In the genomic region with DNA sequence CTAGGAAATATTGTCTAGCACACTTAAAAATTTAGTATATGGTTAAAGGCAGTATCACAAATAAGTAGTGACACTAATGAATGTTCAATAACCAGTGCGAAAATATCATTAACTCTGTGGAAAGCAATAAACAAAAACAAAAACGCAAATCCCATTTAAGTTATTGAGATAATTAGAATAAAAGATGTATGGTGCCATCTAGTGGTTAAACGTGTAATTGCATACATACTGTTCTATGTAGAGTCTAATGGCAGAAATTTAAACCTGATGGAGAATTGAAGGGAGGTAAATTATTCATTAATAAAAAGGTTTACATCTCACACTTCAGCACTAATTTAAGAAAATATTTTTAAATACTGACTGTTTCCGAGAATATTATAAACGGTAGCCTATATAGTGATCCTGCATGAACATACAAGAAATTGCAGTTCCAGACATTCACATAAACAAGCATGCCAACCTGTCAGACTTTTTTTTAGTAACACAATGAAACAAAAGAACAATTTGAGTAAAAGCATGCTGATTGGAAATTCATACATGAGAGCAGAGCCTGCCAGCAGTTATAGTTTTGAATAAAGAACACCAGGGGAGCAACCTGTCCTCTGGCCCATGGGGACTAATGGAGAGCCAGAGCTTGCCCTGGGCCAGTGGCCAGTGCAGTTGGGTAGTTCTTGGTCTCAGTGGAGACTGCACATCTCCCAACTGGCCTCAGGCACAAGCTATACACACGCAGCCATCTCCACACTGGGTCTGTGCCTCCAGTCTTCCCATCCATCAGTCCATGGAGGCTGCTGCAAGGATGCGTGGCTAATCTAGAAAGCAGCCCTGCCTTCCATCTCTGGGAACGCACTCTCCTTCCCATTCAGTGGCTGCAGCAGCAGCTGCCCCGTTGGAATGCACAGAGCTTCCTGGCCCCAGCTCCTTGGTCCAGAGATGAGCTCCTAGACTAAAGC, we compare ENCODE assay signal across 9 cellular contexts. TPM values are rescaled to one million over a fixed set of nuclear protein-coding genes. Genes with fewer than 3 reads are reported as not detected.
DNase-seq lines count a peak whose midpoint lies in the region; ATAC-seq and TF ChIP-seq lines count a peak whose summit lies in the region.
"Had no signal": no experiment of that assay in that cellular context is flagged by ENCODE, and none has a peak within 500 bp of the region (broad histone marks: within the 10 kb centered on the region; RNA-seq: fewer than 3 reads in every experiment).

No MANE protein-coding gene starts in this region.

- no peak overlapping the region for H3K9ac ChIP-seq in MM.1S (ENCODE audit: low read length)
- no peak overlapping the region for H3K9ac ChIP-seq in neural cell (ENCODE audit: low read length)

- H3F3A ChIP-seq in MM.1S (ENCODE audit: insufficient read depth, low read length): no peaks in the 10 kb centered on the region
- no peaks in the 10 kb centered on the region for H3F3A ChIP-seq in neural cell (ENCODE audit: insufficient read depth, low read length, poor library complexity, severe bottlenecking)

- no peaks in the 10 kb centered on the region for H3K9me3 Mint-ChIP-seq in activated CD4-positive, alpha-beta memory T cell treated with anti-CD3 and anti-CD28 coated beads for 36 hours
- H3K9me3 Mint-ChIP-seq: naive thymus-derived CD8-positive, alpha-beta T cell had no signal

- H3K4me3 Mint-ChIP-seq in activated CD4-positive, alpha-beta memory T cell treated with anti-CD3 and anti-CD28 coated beads for 36 hours: no peak overlapping the region
- H3K4me3 Mint-ChIP-seq: naive thymus-derived CD8-positive, alpha-beta T cell had no signal

- TF ChIP-seq EP300 in esophagus muscularis mucosa (IDR thresholded peaks at IDR 0.05) (no peak), neural cell (conservative IDR thresholded peaks at IDR 0.05; ENCODE audit: poor library complexity, severe bottlenecking) (no peak)

- no peaks in the 10 kb centered on the region for H3K36me3 Mint-ChIP-seq in activated CD4-positive, alpha-beta memory T cell treated with anti-CD3 and anti-CD28 coated beads for 36 hours
- H3K36me3 Mint-ChIP-seq: naive thymus-derived CD8-positive, alpha-beta T cell had no signal

- H3K4me2 ChIP-seq in MM.1S (ENCODE audit: low read depth, low read length) (no peak overlapping the region), neural cell (ENCODE audit: low read length) (no peak overlapping the region)

- no peak overlapping the region for H3K4me3 ChIP-seq in MM.1S (ENCODE audit: low read length)
- no peak overlapping the region for H3K4me3 ChIP-seq in esophagus muscularis mucosa
- no peak overlapping the region for H3K4me3 ChIP-seq in neural cell (ENCODE audit: low read length)

- ATAC-seq in GM18870 (IDR thresholded peaks at IDR 0.05; ENCODE audit: unreplicated experiment): peak; percentile 48

- H3K36me3 ChIP-seq in MM.1S (replicated peaks; ENCODE audit: insufficient read depth, low read length) (no peaks in the 10 kb centered on the region), esophagus muscularis mucosa (no peaks in the 10 kb centered on the region), neural cell (ENCODE audit: insufficient read depth, low read length) (no peaks in the 10 kb centered on the region)

- intact Hi-C loops in esophagus muscularis mucosa (cut with DNase I): loop anchor here (5.0 to 10.0 kb wide), 2 partner anchors 117 to 539 kb away; no protein-coding TSS in a partner anchor
- intact Hi-C loops in activated CD4-positive, alpha-beta memory T cell treated with anti-CD3 and anti-CD28 coated beads for 36 hours (cut with micrococcal nuclease): loop anchor here (1.0 to 10.0 kb wide), 6 partner anchors 67 to 699 kb away; no protein-coding TSS in a partner anchor

- H3K27me3 ChIP-seq in MM.1S (replicated peaks; ENCODE audit: insufficient read depth, low read length): no peaks in the 10 kb centered on the region
- no peaks in the 10 kb centered on the region for H3K27me3 ChIP-seq in esophagus muscularis mucosa
- no peaks in the 10 kb centered on the region for H3K27me3 ChIP-seq in neural cell (ENCODE audit: insufficient read depth, low read depth, low read length)

- H3K4me1 ChIP-seq in MM.1S (ENCODE audit: low read length) (peaks cover 12% of the 10 kb centered on the region), esophagus muscularis mucosa (peaks cover 0 to 6% (median 2%) of the 10 kb centered on the region in 4 donors)

- H3K27ac Mint-ChIP-seq in activated CD4-positive, alpha-beta memory T cell treated with anti-CD3 and anti-CD28 coated beads for 36 hours: no peak overlapping the region

- TF ChIP-seq CTCF in MM.1S (IDR thresholded peaks at IDR 0.05; ENCODE audit: low read length) (peak; percentile 75), esophagus muscularis mucosa (IDR thresholded peaks at IDR 0.05) (peak; percentile 68 to 81 (median 75)), neural cell (IDR thresholded peaks at IDR 0.05; ENCODE audit: poor library complexity, severe bottlenecking) (peak; percentile 83)

- POLR2A ChIA-PET in activated CD4-positive, alpha-beta memory T cell treated with anti-CD3 and anti-CD28 coated beads for 36 hours (lab: Charles Lee): no interaction called here

- H3K9me3 ChIP-seq in MM.1S (replicated peaks; ENCODE audit: insufficient read depth, low read length) (no peaks in the 10 kb centered on the region), esophagus muscularis mucosa (no peaks in the 10 kb centered on the region), neural cell (ENCODE audit: low read length) (no peaks in the 10 kb centered on the region)

- WGBS in esophagus muscularis mucosa: 35% methylated on average over 8 of the region's 9 CpGs

- H3K4me1 Mint-ChIP-seq in activated CD4-positive, alpha-beta memory T cell treated with anti-CD3 and anti-CD28 coated beads for 36 hours (ENCODE audit: low read depth): peaks cover 8% of the 10 kb centered on the region

- H4K20me1 ChIP-seq in MM.1S (ENCODE audit: insufficient read depth, low read length) (no peaks in the 10 kb centered on the region), neural cell (ENCODE audit: insufficient read depth) (no peaks in the 10 kb centered on the region)

- H2AFZ ChIP-seq in MM.1S (ENCODE audit: low read length) (no peak overlapping the region), neural cell (ENCODE audit: low read depth, low read length) (no peak overlapping the region)

- DNase-seq in CD1c-positive myeloid dendritic cell (ENCODE audit: extremely low spot score) (peak; percentile 83), MM.1S (peak; percentile 73), SK-N-DZ (ENCODE audit: low spot score) (peak; percentile 53), esophagus muscularis mucosa (ENCODE audit: extremely low spot score) (no peak), activated gamma-delta T cell treated with Interleukin-2 at 50 U/mL for 16 hours (no peak)
- DNase-seq in activated CD4-positive, alpha-beta memory T cell treated with anti-CD3 and anti-CD28 coated beads for 36 hours: no peak

- CTCF ChIA-PET in activated CD4-positive, alpha-beta memory T cell treated with anti-CD3 and anti-CD28 coated beads for 36 hours (lab: Charles Lee): interaction anchor here (0.7 to 3.6 kb wide), 16 partner anchors 18 to 538 kb away, joined by 3 to 43 read pairs (median 5); no protein-coding TSS in a partner anchor

- peak; percentile 81 for TF ChIP-seq RAD21 in neural cell (conservative IDR thresholded peaks at IDR 0.05)

- H3K9me2 ChIP-seq in MM.1S (replicated peaks; ENCODE audit: insufficient read depth, low read length) (no peaks in the 10 kb centered on the region), neural cell (ENCODE audit: insufficient read depth, low read length) (no peaks in the 10 kb centered on the region)

- H3K79me2 ChIP-seq in MM.1S (ENCODE audit: low read length): no peaks in the 10 kb centered on the region
- H3K79me2 ChIP-seq in neural cell (replicated peaks; ENCODE audit: insufficient read depth, low read length): no peaks in the 10 kb centered on the region

- H3K27me3 Mint-ChIP-seq in activated CD4-positive, alpha-beta memory T cell treated with anti-CD3 and anti-CD28 coated beads for 36 hours: no peaks in the 10 kb centered on the region
- H3K27me3 Mint-ChIP-seq: naive thymus-derived CD8-positive, alpha-beta T cell had no signal

- no peak for TF ChIP-seq POLR2A in esophagus muscularis mucosa (IDR thresholded peaks at IDR 0.05; ENCODE audit: low read depth)

- H3K27ac ChIP-seq in MM.1S (ENCODE audit: low read length) (no peak overlapping the region), esophagus muscularis mucosa (replicated peaks in 1 of 4) (no peak overlapping the region), neural cell (ENCODE audit: low read length) (no peak overlapping the region)

TF ChIP-seq in neural cell, 6 proteins besides CTCF, POLR2A, EP300 and RAD21:
- TF ChIP-seq TAF1 (IDR thresholded peaks at IDR 0.05; ENCODE audit: low read depth) (no peak), SMC3 (conservative IDR thresholded peaks at IDR 0.05; ENCODE audit: poor library complexity) (peak; percentile 82)

RNA-seq across cellular contexts. Expression of gene GCG, which starts 28.0 kb away (rescaled TPM):
- polyA plus RNA-seq in SK-N-DZ (2014; cell fraction: cytosol; rRNA removed): not detected in 2 replicates
- not detected in 2 replicates for polyA plus RNA-seq in SK-N-DZ (2014; cell fraction: nucleus; rRNA removed)
- total RNA-seq in esophagus muscularis mucosa: not detected
- polyA plus RNA-seq in neural cell: not detected in 2 replicates
- not detected in 2 replicates for polyA minus RNA-seq in neural cell
- total RNA-seq in activated CD4-positive, alpha-beta memory T cell treated with anti-CD3 and anti-CD28 coated beads for 36 hours: not detected
- total RNA-seq: naive thymus-derived CD8-positive, alpha-beta T cell had no signal
- polyA plus RNA-seq: naive thymus-derived CD8-positive, alpha-beta T cell had no signal

RNA-seq across cellular contexts. Expression of gene DPP4, which starts 50.1 kb away (rescaled TPM):
- not detected in 2 replicates for polyA plus RNA-seq in SK-N-DZ (2014; cell fraction: cytosol; rRNA removed)
- not detected in 2 replicates for polyA plus RNA-seq in SK-N-DZ (2014; cell fraction: nucleus; rRNA removed)
- 1 to 10 TPM; 2.2 to 4.1 (median 2.8) TPM for total RNA-seq in esophagus muscularis mucosa
- polyA plus RNA-seq in neural cell: not detected in 2 replicates
- polyA minus RNA-seq in neural cell: not detected in 2 replicates
- total RNA-seq in activated CD4-positive, alpha-beta memory T cell treated with anti-CD3 and anti-CD28 coated beads for 36 hours: 10 to 100 TPM; 29.9 to 30.7 TPM

Comparison
In these comparisons a context has a peak if more than half of its experiments do, and no peak if none do; other contexts are left out.
1. DNase-seq: peak in CD1c-positive myeloid dendritic cell (single experiment), MM.1S (single experiment) and SK-N-DZ (single experiment); none in esophagus muscularis mucosa (single experiment), activated CD4-positive, alpha-beta memory T cell treated with anti-CD3 and anti-CD28 coated beads for 36 hours (single experiment) and activated gamma-delta T cell treated with Interleukin-2 at 50 U/mL for 16 hours (single experiment).
2. RNA of gene DPP4, which starts 50.1 kb away (total RNA-seq): 29.9 to 30.7 TPM in activated CD4-positive, alpha-beta memory T cell treated with anti-CD3 and anti-CD28 coated beads for 36 hours; 2.2 to 4.1 TPM in esophagus muscularis mucosa; every median in the first group is over 4 times any median in the second.
3. Peak in every context shown above with its lines, with median percentiles within 50 percentile points of each other: CTCF ChIP-seq.